1 cellular context compared by ENCODE assay signal in genomic region chr3:126908752-126909275, GRCh38.
TF ChIP-seq lines count a peak whose summit lies in the region.

No MANE protein-coding gene starts in this region.

TF ChIP-seq in K562, 482 proteins besides CTCF, POLR2A, EP300 and RAD21 (continued from another document):
- no peak for TF ChIP-seq GMEB1 (CRISPR knock-in tag; IDR thresholded peaks at IDR 0.05)
- TF ChIP-seq ADNP (tag; IDR thresholded peaks at IDR 0.05), result no peak
- TF ChIP-seq POLR2AphosphoS5 (IDR thresholded peaks at IDR 0.05; ENCODE audit: control insufficient read depth, insufficient read depth, low read depth, low read length), result peak; percentile 48; the same call in 1 of the 2 replicates
- no peak for TF ChIP-seq ZBTB9 (CRISPR knock-in tag; IDR thresholded peaks at IDR 0.05)
- TF ChIP-seq RHOXF2B (CRISPR knock-in tag; conservative IDR thresholded peaks at IDR 0.05), result no peak
- peak; percentile 40; the same call in 1 of the 2 replicates for TF ChIP-seq ATF3 (IDR thresholded peaks at IDR 0.05)
- no peak for TF ChIP-seq ATF3 (CRISPR knock-in tag; conservative IDR thresholded peaks at IDR 0.05)
- TF ChIP-seq ATF4 (CRISPR knock-in tag; IDR thresholded peaks at IDR 0.05), result no peak
- peak; percentile 65; the same call in 1 of the 2 replicates for TF ChIP-seq ZNF584 (CRISPR knock-in tag; IDR thresholded peaks at IDR 0.05; ENCODE audit: low read depth)
- TF ChIP-seq REST (CRISPR knock-in tag; IDR thresholded peaks at IDR 0.05; ENCODE audit: low read depth), result no peak
- peak; percentile 69 for TF ChIP-seq HDAC3 (IDR thresholded peaks at IDR 0.05; ENCODE audit: borderline replicate concordance, partially characterized antibody)
- TF ChIP-seq GTF3C2 (IDR thresholded peaks at IDR 0.05; ENCODE audit: borderline replicate concordance, extremely low read depth, insufficient read length), result no peak
- TF ChIP-seq GTF2E2 (tag; IDR thresholded peaks at IDR 0.05), result no peak
- TF ChIP-seq POLR2H (tag; IDR thresholded peaks at IDR 0.05; ENCODE audit: low read depth), result no peak
